Comparison of ENCODE assay signal across 11 cellular contexts in the genomic region with DNA sequence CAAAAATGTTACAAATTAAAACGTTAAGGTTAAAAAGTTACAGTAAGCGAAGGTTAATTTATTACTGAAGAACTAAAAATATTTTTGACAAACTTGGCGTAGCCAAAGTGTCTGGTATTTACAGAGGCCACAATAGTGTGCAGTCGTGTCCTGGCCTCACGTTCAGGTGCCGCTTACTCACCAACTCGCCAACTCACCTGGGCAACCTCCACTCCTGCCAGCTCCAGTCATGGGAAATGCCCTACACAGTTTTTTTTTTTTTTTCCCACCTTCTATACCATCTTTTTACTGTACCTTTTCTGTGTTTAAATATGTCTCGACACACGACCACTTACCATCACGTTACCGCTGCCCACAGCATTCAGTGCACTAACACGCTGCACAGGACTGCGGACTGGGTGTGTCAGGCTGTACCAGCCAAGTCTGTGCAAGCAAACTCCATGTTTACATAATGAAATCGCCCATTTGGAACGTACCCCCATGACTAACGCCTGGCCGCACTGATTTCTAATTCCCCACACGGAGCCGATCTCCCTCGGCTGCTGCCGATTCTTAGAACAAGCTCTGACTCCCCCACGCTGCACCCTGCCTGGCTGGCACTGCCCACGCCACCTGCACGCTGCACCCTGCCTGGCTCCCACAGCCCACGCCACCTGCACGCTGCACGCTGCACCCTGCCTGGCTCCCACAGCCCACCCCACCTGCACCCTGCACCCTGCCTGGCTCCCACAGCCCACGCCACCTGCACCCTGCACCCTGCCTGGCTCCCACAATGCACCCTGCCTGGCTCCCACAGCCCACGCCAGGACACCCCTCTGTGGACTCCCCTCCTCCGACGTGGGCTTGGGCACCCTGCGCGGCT.
DNase-seq lines count a peak whose midpoint lies in the region; ATAC-seq and TF ChIP-seq lines count a peak whose summit lies in the region.
"Had no signal": no experiment of that assay in that cellular context is flagged by ENCODE, and none has a peak within 500 bp of the region (broad histone marks: within the 10 kb centered on the region; RNA-seq: fewer than 3 reads in every experiment).

No MANE protein-coding gene starts in this region.

- ATAC-seq in activated CD4-positive, alpha-beta T cell treated with anti-CD3 and anti-CD28 coated beads for 36 hours, result no peak
- no peak for ATAC-seq in natural killer cell
- ATAC-seq: gastrocnemius medialis had no signal

- H3K27ac ChIP-seq in RWPE1 (peak overlapping the region; percentile 96), prostate gland (no peak overlapping the region)
- H3K27ac ChIP-seq: gastrocnemius medialis had no signal

- H3K27ac Mint-ChIP-seq in activated CD4-positive, alpha-beta T cell treated with anti-CD3 and anti-CD28 coated beads for 36 hours, result no peak overlapping the region
- H3K27ac Mint-ChIP-seq in natural killer cell, result no peak overlapping the region
- H3K27ac Mint-ChIP-seq: activated naive CD8-positive, alpha-beta T cell had no signal

- no peak overlapping the region for H3K4me3 Mint-ChIP-seq in activated CD4-positive, alpha-beta T cell treated with anti-CD3 and anti-CD28 coated beads for 36 hours
- H3K4me3 Mint-ChIP-seq in natural killer cell, result no peak overlapping the region
- H3K4me3 Mint-ChIP-seq: activated naive CD8-positive, alpha-beta T cell had no signal

- CTCF ChIA-PET in RWPE1 (lab: Yijun Ruan, JAX), result interaction anchor here (0.7 kb wide), 1 partner anchor 14 kb away, joined by 5 read pairs; no protein-coding TSS in a partner anchor
- CTCF ChIA-PET in activated CD4-positive, alpha-beta T cell treated with anti-CD3 and anti-CD28 coated beads for 36 hours (lab: Charles Lee), result no interaction called here

- no peaks in the 10 kb centered on the region for H3K36me3 ChIP-seq in prostate gland

- TF ChIP-seq POLR2A in prostate gland (IDR thresholded peaks at IDR 0.05), result no peak

- DNase-seq in Daoy (ENCODE audit: low read depth), result peak; percentile 42
- peak; percentile 86 for DNase-seq in RWPE1 (ENCODE audit: low spot score)
- peak; percentile 60 for DNase-seq in fibroblast of mammary gland (ENCODE audit: low read depth)
- DNase-seq in prostate gland (ENCODE audit: low spot score), result peak; percentile 40
- DNase-seq in activated CD4-positive, alpha-beta T cell treated with anti-CD3 and anti-CD28 coated beads for 36 hours, result no peak
- no peak for DNase-seq in pons (ENCODE audit: low spot score)
- DNase-seq in GOT3 (lab: John Stamatoyannopoulos, UW), result no peak
- no peak for DNase-seq in natural killer cell
- DNase-seq: gastrocnemius medialis; stimulated activated CD4-positive, alpha-beta T cell treated with anti-CD3 and anti-CD28 coated beads, Interleukin-4, amount 100 ng/mL, for 1 hour had no signal

- no peaks in the 10 kb centered on the region for H3K4me1 ChIP-seq in prostate gland (replicated peaks)
- H3K4me1 ChIP-seq: gastrocnemius medialis had no signal

- intact Hi-C loops in prostate gland (cut with DNase I) (no loop called here), natural killer cell (cut with micrococcal nuclease) (no loop called here)
- intact Hi-C loops in activated CD4-positive, alpha-beta T cell treated with anti-CD3 and anti-CD28 coated beads for 36 hours (cut with DNase I, micrococcal nuclease), result no loop called here

- TF ChIP-seq CTCF in RWPE1 (conservative IDR thresholded peaks at IDR 0.05; ENCODE audit: low read depth) (no peak), fibroblast of mammary gland (conservative IDR thresholded peaks at IDR 0.05; ENCODE audit: control insufficient read depth, insufficient read depth, low read depth, low read length) (no peak), prostate gland (IDR thresholded peaks at IDR 0.05) (no peak), natural killer cell (IDR thresholded peaks at IDR 0.05) (no peak)

- peaks cover 5% of the 10 kb centered on the region for H3K36me3 Mint-ChIP-seq in activated CD4-positive, alpha-beta T cell treated with anti-CD3 and anti-CD28 coated beads for 36 hours (ENCODE audit: low read depth)
- H3K36me3 Mint-ChIP-seq in natural killer cell, result no peaks in the 10 kb centered on the region
- H3K36me3 Mint-ChIP-seq: activated naive CD8-positive, alpha-beta T cell had no signal

- no peak overlapping the region for H3K4me3 ChIP-seq in fibroblast of mammary gland (ENCODE audit: control insufficient read depth, low read depth, low read length)
- no peak overlapping the region for H3K4me3 ChIP-seq in prostate gland
- H3K4me3 ChIP-seq: gastrocnemius medialis had no signal

- POLR2A ChIA-PET in RWPE1 (lab: Yijun Ruan, JAX; ENCODE audit: low non-redundant PET), result interaction anchor here (1.2 kb wide), 1 partner anchor 9 kb away, joined by 8 read pairs; no protein-coding TSS in a partner anchor
- POLR2A ChIA-PET in activated CD4-positive, alpha-beta T cell treated with anti-CD3 and anti-CD28 coated beads for 36 hours (lab: Charles Lee), result no interaction called here

- peaks cover 12% of the 10 kb centered on the region for H3K4me1 Mint-ChIP-seq in activated CD4-positive, alpha-beta T cell treated with anti-CD3 and anti-CD28 coated beads for 36 hours
- peaks cover 12 to 21% of the 10 kb centered on the region in 2 donors for H3K4me1 Mint-ChIP-seq in natural killer cell

- H3K9me3 Mint-ChIP-seq in activated CD4-positive, alpha-beta T cell treated with anti-CD3 and anti-CD28 coated beads for 36 hours (ENCODE audit: low read depth), result no peaks in the 10 kb centered on the region
- H3K9me3 Mint-ChIP-seq in natural killer cell, result no peaks in the 10 kb centered on the region

- WGBS in prostate gland, result 46% methylated on average over 33 of the region's 33 CpGs

- H3K9me3 ChIP-seq in prostate gland, result no peaks in the 10 kb centered on the region
- H3K9me3 ChIP-seq: gastrocnemius medialis had no signal

- no peaks in the 10 kb centered on the region for H3K27me3 ChIP-seq in prostate gland (replicated peaks; ENCODE audit: insufficient read depth)
- H3K27me3 ChIP-seq: gastrocnemius medialis had no signal

- H3K27me3 Mint-ChIP-seq in activated CD4-positive, alpha-beta T cell treated with anti-CD3 and anti-CD28 coated beads for 36 hours, result no peaks in the 10 kb centered on the region
- H3K27me3 Mint-ChIP-seq in natural killer cell (ENCODE audit: low read depth in 2 of 2), result no peaks in the 10 kb centered on the region
- H3K27me3 Mint-ChIP-seq: activated naive CD8-positive, alpha-beta T cell had no signal

Comparison
In these comparisons a context has a peak if more than half of its experiments do, and no peak if none do; other contexts are left out.
1. DNase-seq: peak in Daoy (single experiment), RWPE1 (single experiment), fibroblast of mammary gland (single experiment) and prostate gland (single experiment); none in activated CD4-positive, alpha-beta T cell treated with anti-CD3 and anti-CD28 coated beads for 36 hours (single experiment), pons (single experiment), GOT3 (single experiment) and natural killer cell (single experiment).